1 cellular context compared by ENCODE assay signal in genomic region chr11:86193297-86194095, GRCh38.
TF ChIP-seq lines count a peak whose summit lies in the region.

No MANE protein-coding gene starts in this region.

TF ChIP-seq in H1, 55 proteins besides CTCF, POLR2A, EP300 and RAD21:
- TF ChIP-seq ATF2 (IDR thresholded peaks at IDR 0.05; ENCODE audit: low read length) (no peak), KDM4A (IDR thresholded peaks at IDR 0.05; ENCODE audit: low read depth, low read length, severe bottlenecking) (no peak), CHD7 (IDR thresholded peaks at IDR 0.05; ENCODE audit: insufficient replicate concordance, low read length) (no peak), YY1 (IDR thresholded peaks at IDR 0.05; ENCODE audit: low read depth, low read length) (peak; percentile 77; the same call in 1 of the 2 replicates), EZH2 (IDR thresholded peaks at IDR 0.05; ENCODE audit: low read depth, low read length, severe bottlenecking) (no peak), RNF2 (IDR thresholded peaks at IDR 0.05; ENCODE audit: borderline replicate concordance, low read depth, low read length, missing control alignments, poor library complexity, severe bottlenecking) (no peak), HDAC2 (IDR thresholded peaks at IDR 0.05; ENCODE audit: borderline replicate concordance in 1 of 2, low read depth in 2 of 2, low read length in 2 of 2) (no peak; a peak in 1 of 4 replicates), SP4 (IDR thresholded peaks at IDR 0.05; ENCODE audit: low read length) (no peak), POLR2AphosphoS5 (IDR thresholded peaks at IDR 0.05; ENCODE audit: low read depth, low read length) (peak; percentile 39; the same call in 1 of the 2 replicates), CBX8 (IDR thresholded peaks at IDR 0.05; ENCODE audit: borderline replicate concordance, low read depth, low read length) (no peak), ATF3 (IDR thresholded peaks at IDR 0.05; ENCODE audit: insufficient read depth, low read depth, low read length) (no peak), FOSL1 (IDR thresholded peaks at IDR 0.05; ENCODE audit: insufficient read depth, low read depth, low read length) (no peak)
TF ChIP-seq in H1: peak in this region for 2.
